Comparison of ENCODE assay signal across 16 cellular contexts in genomic region chr15:70164156-70164900, GRCh38.
DNase-seq lines count a peak whose midpoint lies in the region; ATAC-seq and TF ChIP-seq lines count a peak whose summit lies in the region.
"Had no signal": no experiment of that assay in that cellular context is flagged by ENCODE, and none has a peak within 500 bp of the region (broad histone marks: within the 10 kb centered on the region; RNA-seq: fewer than 3 reads in every experiment).

No MANE protein-coding gene starts in this region.

- no peak overlapping the region for H2BK5ac ChIP-seq in trophoblast cell (ENCODE audit: low read depth, low read length, poor library complexity)

- H3K4me1 ChIP-seq in heart right ventricle (peaks cover 20 to 50% (median 41%) of the 10 kb centered on the region in 9 donors), body of pancreas (peaks cover 54% of the 10 kb centered on the region), trophoblast cell (ENCODE audit: control insufficient read depth in 1 of 2, insufficient read depth in 2 of 2, low read length in 2 of 2) (peaks cover 15 to 20% of the 10 kb centered on the region in 2 experiments), transverse colon (peaks cover 7 to 20% (median 8%) of the 10 kb centered on the region in 4 donors)
- H3K4me1 ChIP-seq: BLaER1 had no signal

- no peak overlapping the region for H4K8ac ChIP-seq in trophoblast cell (ENCODE audit: low read depth, low read length)

- H3K27ac ChIP-seq in heart right ventricle (peak overlapping the region in 3 of 10 donors; percentile 75 to 92 (median 79)), body of pancreas (peak overlapping the region; percentile 69 to 78 (median 72)), trophoblast cell (ENCODE audit: low read depth, low read length) (no peak overlapping the region), transverse colon (no peak overlapping the region), brain microvascular endothelial cell (no peak overlapping the region)
- H3K27ac ChIP-seq: BLaER1 had no signal

- H3K4me3 Mint-ChIP-seq in activated T-helper 17 cell treated with anti-CD3 and anti-CD28 coated beads, Interleukin-2, amount 50 U/mL, for 72 hours = no peak overlapping the region
- H3K4me3 Mint-ChIP-seq: CD8-positive, alpha-beta T cell had no signal

- peaks cover 8% of the 10 kb centered on the region for H3K79me1 ChIP-seq in trophoblast cell (ENCODE audit: low read length)

- peaks cover 9% of the 10 kb centered on the region for H3K27me3 Mint-ChIP-seq in activated T-helper 17 cell treated with anti-CD3 and anti-CD28 coated beads, Interleukin-2, amount 50 U/mL, for 72 hours

- no peak overlapping the region for H3K4me2 ChIP-seq in trophoblast cell (ENCODE audit: low read length)
- H3K4me2 ChIP-seq: BLaER1 had no signal

- no peaks in the 10 kb centered on the region for H3K36me3 Mint-ChIP-seq in activated T-helper 17 cell treated with anti-CD3 and anti-CD28 coated beads, Interleukin-2, amount 50 U/mL, for 72 hours (ENCODE audit: low read depth)
- H3K36me3 Mint-ChIP-seq: CD8-positive, alpha-beta T cell had no signal

- no peak overlapping the region for H3K4ac ChIP-seq in trophoblast cell (ENCODE audit: low read depth, low read length)

- H3K14ac ChIP-seq in trophoblast cell (ENCODE audit: low read length) = no peak overlapping the region

- no peak overlapping the region for H3K23ac ChIP-seq in trophoblast cell (ENCODE audit: low read length)

- TF ChIP-seq EP300 in transverse colon (IDR thresholded peaks at IDR 0.05; ENCODE audit: low read depth) = no peak

- TF ChIP-seq POLR2A in body of pancreas (IDR thresholded peaks at IDR 0.05) (no peak), transverse colon (IDR thresholded peaks at IDR 0.05) (no peak)

- TF ChIP-seq CTCF in heart right ventricle (IDR thresholded peaks at IDR 0.05) (no peak), body of pancreas (IDR thresholded peaks at IDR 0.05) (no peak), transverse colon (IDR thresholded peaks at IDR 0.05) (no peak), brain microvascular endothelial cell (IDR thresholded peaks at IDR 0.05; ENCODE audit: low read depth, low read length, missing control alignments) (no peak)

- H3K36me3 ChIP-seq in heart right ventricle (no peaks in the 10 kb centered on the region), body of pancreas (replicated peaks in 1 of 2; ENCODE audit: insufficient read depth in 1 of 2, low read depth in 2 of 2) (no peaks in the 10 kb centered on the region), trophoblast cell (ENCODE audit: control insufficient read depth in 1 of 2, insufficient read depth in 2 of 2, low read length in 2 of 2) (no peaks in the 10 kb centered on the region), transverse colon (no peaks in the 10 kb centered on the region), brain microvascular endothelial cell (replicated peaks) (no peaks in the 10 kb centered on the region)
- H3K36me3 ChIP-seq: BLaER1 had no signal

- H4K91ac ChIP-seq in trophoblast cell (ENCODE audit: low read depth, low read length) = no peak overlapping the region

- ATAC-seq in heart right ventricle = no peak
- ATAC-seq in body of pancreas = no peak
- ATAC-seq in activated T-helper 17 cell treated with anti-CD3 and anti-CD28 coated beads, Interleukin-2, amount 50 U/mL, for 72 hours (replicated peaks) = no peak
- ATAC-seq: CD8-positive, alpha-beta T cell had no signal

- no peak overlapping the region for H3K18ac ChIP-seq in trophoblast cell (ENCODE audit: low read length)

- H3K4me3 ChIP-seq in heart right ventricle (no peak overlapping the region), body of pancreas (no peak overlapping the region), trophoblast cell (ENCODE audit: low read depth, low read length) (no peak overlapping the region), transverse colon (no peak overlapping the region), brain microvascular endothelial cell (ENCODE audit: low read depth, low read length) (no peak overlapping the region)
- H3K4me3 ChIP-seq: BLaER1 had no signal

- no peak overlapping the region for H2BK120ac ChIP-seq in trophoblast cell (ENCODE audit: insufficient read depth, low read length, poor library complexity)

- WGBS in heart right ventricle, 2 donors = 92 to 93% methylated on average over 3 of the region's 3 CpGs
- WGBS in body of pancreas, 2 donors = 87 to 92% methylated on average over 3 of the region's 3 CpGs
- WGBS in trophoblast cell (ENCODE audit: extremely low coverage, insufficient coverage, insufficient read length) = no CpG with 5 or more reads among the region's 3 CpGs
- WGBS in transverse colon (ENCODE audit: low coverage in 1 of 2), 2 donors = 83% methylated on average over 3 of the region's 3 CpGs; no CpG with 5 or more reads in 1 of the 2 donors

- in situ Hi-C loops in transverse colon (cut with MboI; ENCODE audit: low pct_ligation_motif_present in 1 of 4, low pct_unique_long_range_greater_than_20kb in 1 of 4, low sequenced_read_pairs in 3 of 4) (no loop called here), brain microvascular endothelial cell (cut with HindIII; ENCODE audit: low pct_ligation_motif_present, low sequenced_read_pairs) (no loop called here)

- peak overlapping the region; percentile 12 for H2AK5ac ChIP-seq in trophoblast cell (ENCODE audit: low read length)

- intact Hi-C loops in cardiac septum (cut with DNase I) = no loop called here
- intact Hi-C loops in heart right ventricle (cut with DNase I) = loop anchor here in 4 of 10 donors (2.0 to 10.0 kb wide), 5 partner anchors 60 to 270 kb away; no protein-coding TSS in a partner anchor
- intact Hi-C loops in body of pancreas (cut with DNase I) = no loop called here
- intact Hi-C loops in transverse colon (cut with DNase I; ENCODE audit: low total_unique reads) = no loop called here

- H3K9me3 ChIP-seq in heart right ventricle (peaks cover 0 to 6% (median 0%) of the 10 kb centered on the region in 11 donors), body of pancreas (no peaks in the 10 kb centered on the region), trophoblast cell (ENCODE audit: insufficient read depth, low read depth, low read length) (peaks cover 6% of the 10 kb centered on the region), transverse colon (no peaks in the 10 kb centered on the region)
- H3K9me3 ChIP-seq: BLaER1 had no signal

- no peak overlapping the region for H2BK12ac ChIP-seq in trophoblast cell (ENCODE audit: low read length)

- H4K12ac ChIP-seq in trophoblast cell (ENCODE audit: low read depth, low read length) = no peak overlapping the region

- H3K4me1 Mint-ChIP-seq in activated T-helper 17 cell treated with anti-CD3 and anti-CD28 coated beads, Interleukin-2, amount 50 U/mL, for 72 hours = no peaks in the 10 kb centered on the region

- H3K79me2 ChIP-seq in trophoblast cell (ENCODE audit: control insufficient read depth, insufficient read depth, low read length, poor library complexity) = no peaks in the 10 kb centered on the region

- DNase-seq in cardiac septum (ENCODE audit: low spot score) = peak; percentile 36
- no peak for DNase-seq in heart right ventricle
- DNase-seq in body of pancreas = no peak
- DNase-seq in trophoblast cell = no peak
- no peak for DNase-seq in transverse colon
- no peak for DNase-seq in brain microvascular endothelial cell
- DNase-seq in NOMO-1 treated with dmso at 0.1 percent for 144 hours (lab: John Stamatoyannopoulos, UW; ENCODE audit: unreplicated experiment) = no peak
- DNase-seq: CD8-positive, alpha-beta T cell; DMS79 treated with DMSO at 0.1 percent for 48 hours; HCEC 1CT; KBM-7; NCI-H1092; NCI-H510A treated with DMSO at 0.1 percent for 48 hours; SHP77 had no signal

- H3K9ac ChIP-seq in trophoblast cell (ENCODE audit: low read length) = no peak overlapping the region
- H3K9ac ChIP-seq: BLaER1 had no signal

- no peak overlapping the region for H2AFZ ChIP-seq in trophoblast cell (ENCODE audit: insufficient read depth, low read length, poor library complexity)

- no peak overlapping the region for H3K27ac Mint-ChIP-seq in activated T-helper 17 cell treated with anti-CD3 and anti-CD28 coated beads, Interleukin-2, amount 50 U/mL, for 72 hours
- H3K27ac Mint-ChIP-seq: CD8-positive, alpha-beta T cell had no signal

- no peaks in the 10 kb centered on the region for H3K9me3 Mint-ChIP-seq in activated T-helper 17 cell treated with anti-CD3 and anti-CD28 coated beads, Interleukin-2, amount 50 U/mL, for 72 hours
- H3K9me3 Mint-ChIP-seq: CD8-positive, alpha-beta T cell had no signal

- H3K27me3 ChIP-seq in heart right ventricle (peaks cover 0 to 6% (median 0%) of the 10 kb centered on the region in 7 donors), body of pancreas (no peaks in the 10 kb centered on the region), trophoblast cell (ENCODE audit: insufficient read depth, low read length) (no peaks in the 10 kb centered on the region), transverse colon (no peaks in the 10 kb centered on the region), brain microvascular endothelial cell (replicated peaks) (no peaks in the 10 kb centered on the region)
- H3K27me3 ChIP-seq: BLaER1 had no signal

Comparison
In these comparisons a context has a peak if more than half of its experiments do, and no peak if none do; other contexts are left out.
1. H3K27ac ChIP-seq: peak in body of pancreas (4 of 4); none in trophoblast cell (single experiment), transverse colon (0 of 4) and brain microvascular endothelial cell (single experiment).